ENCODE assay signal across 21 cellular contexts in the genomic region with DNA sequence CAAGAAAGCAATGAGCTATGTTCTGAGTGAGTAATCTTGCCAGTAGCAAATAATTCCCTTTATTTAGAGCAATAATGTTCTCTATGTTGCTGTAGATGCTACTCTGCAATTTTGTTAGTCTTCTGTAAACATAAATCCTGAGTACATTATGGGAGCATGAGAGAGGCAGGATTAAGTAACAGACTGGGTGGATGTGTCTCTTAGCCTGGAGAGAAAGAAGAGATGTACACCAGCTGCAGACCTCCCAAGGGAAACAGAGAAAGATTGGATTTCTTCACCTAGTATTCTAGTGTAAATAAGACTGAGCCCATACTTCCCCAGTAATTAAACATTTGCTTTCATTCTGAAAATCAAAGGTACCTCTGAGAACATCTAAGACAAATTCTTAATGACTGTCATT.
DNase-seq lines count a peak whose midpoint lies in the region; ATAC-seq and TF ChIP-seq lines count a peak whose summit lies in the region.
"Had no signal": no experiment of that assay in that cellular context is flagged by ENCODE, and none has a peak within 500 bp of the region (broad histone marks: within the 10 kb centered on the region; RNA-seq: fewer than 3 reads in every experiment).

No MANE protein-coding gene starts in this region.

- POLR2A ChIA-PET in A673 (lab: Charles Lee; ENCODE audit: low non-redundant PET): no interaction called here

- TF ChIP-seq CTCF in A673 (conservative IDR thresholded peaks at IDR 0.05; ENCODE audit: low read depth, low read length) (no peak), gastroesophageal sphincter (IDR thresholded peaks at IDR 0.05) (no peak)

- H3K9me3 ChIP-seq in A673 (ENCODE audit: low read depth, low read length, poor library complexity, severe bottlenecking) (no peaks in the 10 kb centered on the region), gastroesophageal sphincter (no peaks in the 10 kb centered on the region)
- H3K9me3 ChIP-seq: Caco-2 had no signal

- DNase-seq in A673 (ENCODE audit: low spot score): peak; percentile 4
- DNase-seq in NCI-H187 treated with DMSO at 0.1 percent for 48 hours (lab: John Stamatoyannopoulos, UW): peak; percentile 59
- DNase-seq in NCI-H524 (lab: John Stamatoyannopoulos, UW): peak; percentile 27 to 72
- DNase-seq in retina: no peak
- DNase-seq: Caco-2; CD8-positive, alpha-beta T cell; GOT3; HCEC 1CT; IMR-90; KG1; MG63; NCI-H1105 treated with DMSO at 0.1 percent for 48 hours; NCI-H1694 treated with DMSO at 0.1 percent for 48 hours; NCI-H345; NCI-H510A treated with DMSO at 0.1 percent for 48 hours; T-helper 17 cell had no signal

- H3K27me3 ChIP-seq in A673 (replicated peaks; ENCODE audit: insufficient read depth, low read depth, low read length, poor library complexity): no peaks in the 10 kb centered on the region
- no peaks in the 10 kb centered on the region for H3K27me3 ChIP-seq in gastroesophageal sphincter
- H3K27me3 ChIP-seq: MG63 had no signal

- no peaks in the 10 kb centered on the region for H3K4me1 ChIP-seq in A673 (ENCODE audit: insufficient read depth, low read length, poor library complexity, severe bottlenecking)
- no peaks in the 10 kb centered on the region for H3K4me1 ChIP-seq in gastroesophageal sphincter
- H3K4me1 ChIP-seq: Caco-2 had no signal

- no peak for TF ChIP-seq EP300 in gastroesophageal sphincter (IDR thresholded peaks at IDR 0.05)

- H3K36me3 ChIP-seq in A673 (ENCODE audit: insufficient read depth, low read length, poor library complexity, severe bottlenecking): no peaks in the 10 kb centered on the region
- no peaks in the 10 kb centered on the region for H3K36me3 ChIP-seq in gastroesophageal sphincter
- H3K36me3 ChIP-seq: MG63 had no signal

- no TSS peak for BruUV-seq in A673 (replicated peaks; lab: Mats Ljungman, UMichigan)

- H3K27ac ChIP-seq in A673 (ENCODE audit: low read depth, low read length, poor library complexity, severe bottlenecking) (no peak overlapping the region), gastroesophageal sphincter (no peak overlapping the region)
- H3K27ac ChIP-seq: C4-2B had no signal

- TF ChIP-seq POLR2A in gastroesophageal sphincter (IDR thresholded peaks at IDR 0.05): no peak

- ATAC-seq in gastroesophageal sphincter: peak; percentile 13
- no peak for ATAC-seq in GM18520 (IDR thresholded peaks at IDR 0.05; ENCODE audit: unreplicated experiment)
- ATAC-seq in HG02759 (IDR thresholded peaks at IDR 0.05; ENCODE audit: unreplicated experiment): no peak
- ATAC-seq: CD8-positive, alpha-beta T cell; SK-N-SH treated with all-trans-retinoic acid at 6 μM for 48 hours; T-helper 17 cell had no signal

- CTCF ChIA-PET in A673 (lab: Charles Lee): no interaction called here

- intact Hi-C loops in A673 (cut with micrococcal nuclease; ENCODE audit: unreplicated experiment): no loop called here

- H3K4me3 ChIP-seq in A673 (ENCODE audit: low read depth, low read length, poor library complexity, severe bottlenecking): no peak overlapping the region
- no peak overlapping the region for H3K4me3 ChIP-seq in gastroesophageal sphincter
- H3K4me3 ChIP-seq: MG63 had no signal
